In the genomic region with DNA sequence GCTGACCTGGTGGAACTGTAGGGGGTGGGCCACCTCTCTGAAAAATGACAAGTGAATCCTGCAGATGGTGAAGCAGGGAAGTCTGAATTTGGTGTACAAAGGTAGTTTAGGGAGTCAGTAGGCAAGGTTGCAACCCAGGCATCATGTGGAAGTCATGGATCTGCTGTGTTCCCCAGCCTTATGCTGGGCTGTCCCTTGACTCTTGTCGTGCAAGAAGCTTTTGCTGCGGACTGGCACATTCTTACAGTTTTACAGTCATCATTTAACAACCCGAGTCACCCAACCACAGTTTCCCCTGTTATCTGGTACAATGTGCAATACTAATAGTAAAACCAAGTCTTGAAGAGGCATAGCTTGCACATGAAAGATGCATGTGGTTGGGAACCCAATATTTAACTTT, we compare ENCODE assay signal across 25 cellular contexts. TPM values are rescaled to one million over a fixed set of nuclear protein-coding genes. Genes with fewer than 3 reads are reported as not detected.
A peak's percentile ranks its signal among the peaks of the same experiment; 100 is the strongest.
DNase-seq lines count a peak whose midpoint lies in the region; ATAC-seq lines count a peak whose summit lies in the region.
"Had no signal": no experiment of that assay in that cellular context is flagged by ENCODE, and none has a peak within 500 bp of the region (broad histone marks: within the 10 kb centered on the region; RNA-seq: fewer than 3 reads in every experiment).

No MANE protein-coding gene starts in this region.

- no peaks in the 10 kb centered on the region for H3K27me3 ChIP-seq in trophoblast cell (ENCODE audit: insufficient read depth, low read length)
- H3K27me3 ChIP-seq: BLaER1, neural progenitor cell had no signal

- ATAC-seq in activated CD8-positive, alpha-beta T cell treated with anti-CD3 and anti-CD28 coated beads, Interleukin-2, amount 10 ng/mL, durations not matched to agents 7 days and 5 days, result peak; percentile 53
- ATAC-seq in HG02759 (IDR thresholded peaks at IDR 0.05; ENCODE audit: unreplicated experiment), result no peak
- ATAC-seq in HG03280 (IDR thresholded peaks at IDR 0.05; ENCODE audit: unreplicated experiment), result no peak
- ATAC-seq: lower lobe of right lung, Panc1, sciatic nerve had no signal

- no peak overlapping the region for H3K4me3 ChIP-seq in trophoblast cell (ENCODE audit: low read depth, low read length)
- H3K4me3 ChIP-seq: BLaER1, dorsolateral prefrontal cortex, lower lobe of right lung, neural progenitor cell had no signal

- peak overlapping the region; percentile 21 for H4K91ac ChIP-seq in trophoblast cell (ENCODE audit: low read depth, low read length)

- no peak overlapping the region for H3K4me2 ChIP-seq in trophoblast cell (ENCODE audit: low read length)
- H3K4me2 ChIP-seq: BLaER1, KMS-11, neural progenitor cell had no signal

- no peak overlapping the region for H3K23ac ChIP-seq in trophoblast cell (ENCODE audit: low read length)

- no peaks in the 10 kb centered on the region for H3K9me3 Mint-ChIP-seq in activated CD8-positive, alpha-beta T cell treated with anti-CD3 and anti-CD28 coated beads, Interleukin-2, amount 10 ng/mL, durations not matched to agents 7 days and 5 days (ENCODE audit: insufficient read depth)
- H3K9me3 Mint-ChIP-seq: activated naive CD4-positive, alpha-beta T cell treated with anti-CD3 and anti-CD28 coated beads, Interleukin-2, amount 50 U/mL, for 24 hours; neural progenitor cell had no signal

- H3K27ac ChIP-seq in trophoblast cell (ENCODE audit: low read depth, low read length), result peak overlapping the region; percentile 5
- H3K27ac ChIP-seq: BLaER1, KMS-11, lower lobe of right lung, neural progenitor cell had no signal

- peaks cover 21% of the 10 kb centered on the region for H3K27me3 Mint-ChIP-seq in activated CD8-positive, alpha-beta T cell treated with anti-CD3 and anti-CD28 coated beads, Interleukin-2, amount 10 ng/mL, durations not matched to agents 7 days and 5 days (ENCODE audit: low read depth)
- H3K27me3 Mint-ChIP-seq: activated naive CD4-positive, alpha-beta T cell treated with anti-CD3 and anti-CD28 coated beads, Interleukin-2, amount 50 U/mL, for 24 hours had no signal

- peaks cover 13% of the 10 kb centered on the region for H3K79me1 ChIP-seq in trophoblast cell (ENCODE audit: low read length)

- peaks cover 8 to 20% of the 10 kb centered on the region in 2 experiments for H3K36me3 ChIP-seq in trophoblast cell (ENCODE audit: control insufficient read depth in 1 of 2, insufficient read depth in 2 of 2, low read length in 2 of 2)
- H3K36me3 ChIP-seq: BLaER1, neural progenitor cell had no signal

- no peak overlapping the region for H3K14ac ChIP-seq in trophoblast cell (ENCODE audit: low read length)

- peak; percentile 11 for DNase-seq in activated naive CD4-positive, alpha-beta T cell treated with Interleukin-2 at 50 U/mL for 16 hours
- no peak for DNase-seq in activated naive CD4-positive, alpha-beta T cell treated with anti-CD3 and anti-CD28 coated beads, Interleukin-2, amount 50 U/mL, for 16 hours
- peak; percentile 30 for DNase-seq in Daoy (ENCODE audit: low read depth)
- DNase-seq in activated CD8-positive, alpha-beta T cell treated with anti-CD3 and anti-CD28 coated beads, Interleukin-2, amount 10 ng/mL, durations not matched to agents 7 days and 5 days, result peak; percentile 43
- DNase-seq in trophoblast cell, result peak; percentile 32 to 58
- no peak for DNase-seq in NCI-H1417 treated with DMSO at 0.1 percent for 48 hours (lab: John Stamatoyannopoulos, UW)
- DNase-seq: ACHN; activated CD4-positive, CD25-positive, alpha-beta regulatory T cell treated with anti-CD3 and anti-CD28 coated beads, Interleukin-2, amount 50 U/mL, for 72 hours; activated T-cell treated with anti-CD3 and anti-CD28 coated beads for 4 hours; Calu3; central memory CD4-positive, alpha-beta T cell; dorsolateral prefrontal cortex; kidney; lower lobe of right lung; NCI-H146; NCI-H510A; SIG-M5 had no signal

- peaks cover 6 to 21% of the 10 kb centered on the region in 2 experiments for H3K4me1 ChIP-seq in trophoblast cell (ENCODE audit: control insufficient read depth in 1 of 2, insufficient read depth in 2 of 2, low read length in 2 of 2)
- H3K4me1 ChIP-seq: lower lobe of right lung, neural progenitor cell had no signal

- H3K4me1 Mint-ChIP-seq in activated CD8-positive, alpha-beta T cell treated with anti-CD3 and anti-CD28 coated beads, Interleukin-2, amount 10 ng/mL, durations not matched to agents 7 days and 5 days (ENCODE audit: low read depth), result peaks cover 15% of the 10 kb centered on the region
- H3K4me1 Mint-ChIP-seq: activated naive CD4-positive, alpha-beta T cell treated with anti-CD3 and anti-CD28 coated beads, Interleukin-2, amount 50 U/mL, for 24 hours had no signal

- H2AFZ ChIP-seq in trophoblast cell (ENCODE audit: insufficient read depth, low read length, poor library complexity), result no peak overlapping the region
- H2AFZ ChIP-seq: neural progenitor cell had no signal

- H2BK5ac ChIP-seq in trophoblast cell (ENCODE audit: low read depth, low read length, poor library complexity), result no peak overlapping the region

- peak overlapping the region; percentile 9 for H2BK120ac ChIP-seq in trophoblast cell (ENCODE audit: insufficient read depth, low read length, poor library complexity)

- no peak overlapping the region for H3K4me3 Mint-ChIP-seq in activated CD8-positive, alpha-beta T cell treated with anti-CD3 and anti-CD28 coated beads, Interleukin-2, amount 10 ng/mL, durations not matched to agents 7 days and 5 days
- H3K4me3 Mint-ChIP-seq: activated naive CD4-positive, alpha-beta T cell treated with anti-CD3 and anti-CD28 coated beads, Interleukin-2, amount 50 U/mL, for 24 hours; neural progenitor cell had no signal

- H2AK5ac ChIP-seq in trophoblast cell (ENCODE audit: low read length), result no peak overlapping the region

- H2BK12ac ChIP-seq in trophoblast cell (ENCODE audit: low read length), result no peak overlapping the region

- no peaks in the 10 kb centered on the region for H3K9me3 ChIP-seq in trophoblast cell (ENCODE audit: insufficient read depth, low read depth, low read length)
- H3K9me3 ChIP-seq: BLaER1, lower lobe of right lung had no signal

- POLR2A ChIA-PET in activated CD8-positive, alpha-beta T cell treated with anti-CD3 and anti-CD28 coated beads, Interleukin-2, amount 10 ng/mL, durations not matched to agents 7 days and 5 days (lab: Charles Lee), result interaction anchor here (0.7 kb wide), 1 partner anchor 462 kb away, joined by 3 read pairs; no protein-coding TSS in a partner anchor

- H3K27ac Mint-ChIP-seq in activated CD8-positive, alpha-beta T cell treated with anti-CD3 and anti-CD28 coated beads, Interleukin-2, amount 10 ng/mL, durations not matched to agents 7 days and 5 days, result peak overlapping the region; percentile 32
- H3K27ac Mint-ChIP-seq: activated naive CD4-positive, alpha-beta T cell treated with anti-CD3 and anti-CD28 coated beads, Interleukin-2, amount 50 U/mL, for 24 hours; neural progenitor cell had no signal

- H4K8ac ChIP-seq in trophoblast cell (ENCODE audit: low read depth, low read length), result no peak overlapping the region

- no peak overlapping the region for H3K4ac ChIP-seq in trophoblast cell (ENCODE audit: low read depth, low read length)

- no CpG with 5 or more reads among the region's 3 CpGs for WGBS in trophoblast cell (ENCODE audit: extremely low coverage, insufficient coverage, insufficient read length)

- no peak overlapping the region for H3K9ac ChIP-seq in trophoblast cell (ENCODE audit: low read length)
- H3K9ac ChIP-seq: BLaER1, KMS-11, neural progenitor cell had no signal

- no peaks in the 10 kb centered on the region for H3K79me2 ChIP-seq in trophoblast cell (ENCODE audit: control insufficient read depth, insufficient read depth, low read length, poor library complexity)

- no peak overlapping the region for H3K18ac ChIP-seq in trophoblast cell (ENCODE audit: low read length)

- H3K36me3 Mint-ChIP-seq in activated CD8-positive, alpha-beta T cell treated with anti-CD3 and anti-CD28 coated beads, Interleukin-2, amount 10 ng/mL, durations not matched to agents 7 days and 5 days (ENCODE audit: low read depth), result peaks cover 21% of the 10 kb centered on the region
- H3K36me3 Mint-ChIP-seq: activated naive CD4-positive, alpha-beta T cell treated with anti-CD3 and anti-CD28 coated beads, Interleukin-2, amount 50 U/mL, for 24 hours had no signal

- CTCF ChIA-PET in activated CD8-positive, alpha-beta T cell treated with anti-CD3 and anti-CD28 coated beads, Interleukin-2, amount 10 ng/mL, durations not matched to agents 7 days and 5 days (lab: Charles Lee), result interaction anchor here (2.3 kb wide), 1 partner anchor 12 kb away, joined by 6 read pairs; a partner anchor contains a TSS

- H4K12ac ChIP-seq in trophoblast cell (ENCODE audit: low read depth, low read length), result no peak overlapping the region

RNA-seq across cellular contexts. Expression of a gene that starts 13.2 kb away (rescaled TPM):
- total RNA-seq in Daoy (2014; rRNA removed; shearing (Covaris generic)), result 1.9 and 2.6 TPM in 2 replicates
- total RNA-seq in activated CD8-positive, alpha-beta T cell treated with anti-CD3 and anti-CD28 coated beads, Interleukin-2, amount 10 ng/mL, durations not matched to agents 7 days and 5 days, result 1 to 10 TPM; 9.5 to 9.7 TPM
- 150 and 156 TPM in 2 replicates for polyA plus RNA-seq in trophoblast cell (2013)

Comparison
In these comparisons a context has a peak if more than half of its experiments do, and no peak if none do; other contexts are left out.
1. DNase-seq: peak in activated naive CD4-positive, alpha-beta T cell treated with Interleukin-2 at 50 U/mL for 16 hours (single experiment), Daoy (single experiment), activated CD8-positive, alpha-beta T cell treated with anti-CD3 and anti-CD28 coated beads, Interleukin-2, amount 10 ng/mL, durations not matched to agents 7 days and 5 days (single experiment) and trophoblast cell (2 of 2); none in activated naive CD4-positive, alpha-beta T cell treated with anti-CD3 and anti-CD28 coated beads, Interleukin-2, amount 50 U/mL, for 16 hours (single experiment) and NCI-H1417 treated with DMSO at 0.1 percent for 48 hours (single experiment).